In the genomic region with DNA sequence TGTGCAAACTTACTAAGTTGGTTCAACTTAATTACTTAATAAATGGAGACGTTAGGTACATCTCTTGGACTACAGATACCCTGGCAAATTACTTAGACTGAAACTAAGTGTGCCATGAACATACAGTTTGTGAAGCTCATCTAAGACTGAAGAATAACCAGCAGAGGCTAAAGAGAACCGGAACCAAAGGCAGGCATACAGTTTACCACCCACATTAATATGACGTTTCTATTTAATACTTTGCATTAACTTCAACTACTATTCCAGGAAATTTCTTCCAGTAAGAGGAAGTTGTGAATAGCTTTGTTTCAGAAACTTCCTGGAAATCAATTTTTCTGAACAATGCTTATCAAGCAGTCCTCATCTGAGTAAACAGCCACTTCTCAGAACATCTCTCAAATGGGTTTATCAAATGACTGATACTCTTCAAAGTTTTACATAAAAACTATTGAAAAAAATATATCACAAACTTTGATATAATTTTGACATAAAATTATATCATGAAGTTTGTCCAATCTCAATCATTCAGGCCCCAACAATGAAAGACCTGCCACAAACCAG, we compare ENCODE assay signal across 17 cellular contexts.
"Had no signal": no experiment of that assay in that cellular context is flagged by ENCODE, and none has a peak within 500 bp of the region (broad histone marks: within the 10 kb centered on the region; RNA-seq: fewer than 3 reads in every experiment).

No MANE protein-coding gene starts in this region.

- H3K27me3 Mint-ChIP-seq: activated CD4-positive, alpha-beta T cell treated with anti-CD3 and anti-CD28 coated beads, Interleukin-2, amount 10 ng/mL, durations not matched to agents 24 days and 14 days; progenitor cell of endocrine pancreas had no signal

- DNase-seq: activated CD4-positive, alpha-beta T cell treated with anti-CD3 and anti-CD28 coated beads, Interleukin-2, amount 10 ng/mL, durations not matched to agents 24 days and 14 days; cerebellar nuclear complex; cortex of kidney; effector CD8-positive, alpha-beta T cell; heart left ventricle; kidney; left lung; mesenchymal stem cell; mucosa of descending colon; naive B cell; stimulated activated naive B cell treated with anti-CD40 and anti-IgM and Interleukin-4, amounts not matched to agents 10 μg/mL and 1 μg/mL and 100 μg/mL, for 72 hours; upper lobe of right lung had no signal

- H3K9me3 Mint-ChIP-seq: WTC11 had no signal

- H3K27ac Mint-ChIP-seq: activated T-helper 1 cell treated with anti-CD3 and anti-CD28 coated beads, Interleukin-12 subunit alpha, Interleukin-12 subunit beta, Interleukin-2, Interleukin-4 antibody, amounts not matched to agents 30 ng/mL and 10 ng/mL and 1 ng/mL, durations not matched to agents 14 hours and 24 hours and 36 hours; naive B cell; progenitor cell of endocrine pancreas; stimulated activated naive B cell treated with anti-CD40 and anti-IgM and Interleukin-4, amounts not matched to agents 10 μg/mL and 1 μg/mL and 100 μg/mL, for 72 hours; WTC11 had no signal

- ATAC-seq: gastroesophageal sphincter; left lung; mucosa of descending colon; stimulated activated naive B cell treated with anti-CD40 and anti-IgM and Interleukin-4, amounts not matched to agents 10 μg/mL and 1 μg/mL and 100 μg/mL, for 72 hours; upper lobe of right lung; WTC11 had no signal

- H3K4me3 Mint-ChIP-seq: activated CD4-positive, alpha-beta T cell treated with anti-CD3 and anti-CD28 coated beads, Interleukin-2, amount 10 ng/mL, durations not matched to agents 24 days and 14 days; activated T-helper 1 cell treated with anti-CD3 and anti-CD28 coated beads, Interleukin-12 subunit alpha, Interleukin-12 subunit beta, Interleukin-2, Interleukin-4 antibody, amounts not matched to agents 30 ng/mL and 10 ng/mL and 1 ng/mL, durations not matched to agents 14 hours and 24 hours and 36 hours; naive B cell; neural crest cell; stimulated activated naive B cell treated with anti-CD40 and anti-IgM and Interleukin-4, amounts not matched to agents 10 μg/mL and 1 μg/mL and 100 μg/mL, for 72 hours; WTC11 had no signal

- H3K4me1 Mint-ChIP-seq: naive B cell; neural crest cell; stimulated activated naive B cell treated with anti-CD40 and anti-IgM and Interleukin-4, amounts not matched to agents 10 μg/mL and 1 μg/mL and 100 μg/mL, for 72 hours; WTC11 had no signal

- H3K36me3 Mint-ChIP-seq: naive B cell; stimulated activated naive B cell treated with anti-CD40 and anti-IgM and Interleukin-4, amounts not matched to agents 10 μg/mL and 1 μg/mL and 100 μg/mL, for 72 hours; WTC11 had no signal
